1 cellular context compared by ENCODE assay signal in the genomic region with DNA sequence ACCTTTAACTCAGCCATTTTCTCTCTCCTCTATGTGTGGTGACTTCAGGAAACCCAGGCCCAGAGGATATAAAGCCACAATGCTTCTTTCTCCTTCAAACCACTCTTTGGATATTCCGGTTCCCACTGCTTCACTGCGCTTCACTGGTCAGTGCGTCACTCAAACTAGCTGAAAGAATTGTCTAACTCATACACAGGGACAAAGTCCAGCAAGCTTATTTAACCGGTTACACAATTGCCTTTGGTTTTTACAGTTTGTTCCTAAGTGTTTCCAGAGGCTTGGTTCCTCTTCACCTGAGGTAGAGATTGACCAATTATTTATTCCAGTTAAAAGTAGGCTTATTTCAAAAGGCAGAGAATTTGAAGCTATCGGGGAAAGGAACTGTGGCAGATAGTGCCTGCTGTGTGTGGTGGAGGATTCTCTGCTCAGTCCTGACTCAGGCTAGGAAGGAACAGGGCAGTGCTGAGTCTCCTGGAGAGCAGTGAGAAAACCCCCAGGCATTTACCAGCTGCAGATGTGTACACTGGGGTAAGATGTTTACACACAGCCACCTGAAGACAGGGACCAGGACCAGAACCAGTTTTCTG.
A peak's percentile ranks its signal among the peaks of the same experiment; 100 is the strongest.
TF ChIP-seq lines count a peak whose summit lies in the region.

HGD (minus strand) TSS at position 145 of the 587 bp plus-strand sequence; CDS start at position 17, 128 bp downstream.

TF ChIP-seq in HepG2, 621 proteins besides CTCF, POLR2A, EP300 and RAD21 (continued from another document and continues in another):
- TF ChIP-seq MTF1 (CRISPR knock-in tag; IDR thresholded peaks at IDR 0.05) (no peak), ZNF790 (CRISPR knock-in tag; IDR thresholded peaks at IDR 0.05; ENCODE audit: borderline replicate concordance) (no peak), IKZF4 (CRISPR knock-in tag; IDR thresholded peaks at IDR 0.05; ENCODE audit: borderline replicate concordance, low read depth, not compliant biosample characterization) (no peak), ZFP37 (CRISPR knock-in tag; IDR thresholded peaks at IDR 0.05; ENCODE audit: borderline replicate concordance) (no peak), ZNF580 (CRISPR knock-in tag; IDR thresholded peaks at IDR 0.05; ENCODE audit: borderline replicate concordance, low read depth) (peak; percentile 61; the same call in 1 of the 2 replicates), ZNF546 (CRISPR knock-in tag; conservative IDR thresholded peaks at IDR 0.05) (no peak), ZKSCAN8 (CRISPR knock-in tag; IDR thresholded peaks at IDR 0.05; ENCODE audit: borderline replicate concordance) (peak; percentile 84), RARG (CRISPR knock-in tag; IDR thresholded peaks at IDR 0.05; ENCODE audit: low read depth) (no peak), THAP9 (CRISPR knock-in tag; IDR thresholded peaks at IDR 0.05; ENCODE audit: borderline replicate concordance) (no peak), MIER3 (CRISPR knock-in tag; IDR thresholded peaks at IDR 0.05; ENCODE audit: borderline replicate concordance) (peak; percentile 80; the same call in 1 of the 2 replicates), ZNF256 (CRISPR knock-in tag; conservative IDR thresholded peaks at IDR 0.05) (no peak), EHMT2 (IDR thresholded peaks at IDR 0.05; ENCODE audit: borderline replicate concordance, low read depth, low read length) (no peak), HCFC1 (IDR thresholded peaks at IDR 0.05; ENCODE audit: low read depth, low read length) (no peak), ZNF549 (CRISPR knock-in tag; IDR thresholded peaks at IDR 0.05) (no peak), ZNF205 (CRISPR knock-in tag; IDR thresholded peaks at IDR 0.05) (peak; percentile 43; the same call in 1 of the 2 replicates), SIN3B (IDR thresholded peaks at IDR 0.05; ENCODE audit: low read length) (no peak), ZBTB3 (CRISPR knock-in tag; IDR thresholded peaks at IDR 0.05; ENCODE audit: borderline replicate concordance, low read depth) (no peak; the same call in 1 of the 2 replicates), ATM (IDR thresholded peaks at IDR 0.05; ENCODE audit: borderline replicate concordance) (peak; percentile 98), ZSCAN12 (CRISPR knock-in tag; IDR thresholded peaks at IDR 0.05) (no peak), ZNF510 (CRISPR knock-in tag; IDR thresholded peaks at IDR 0.05; ENCODE audit: low read depth) (no peak), ZNF503 (CRISPR knock-in tag; IDR thresholded peaks at IDR 0.05) (no peak), CCDC6 (CRISPR knock-in tag; IDR thresholded peaks at IDR 0.05) (no peak), ZNF30 (CRISPR knock-in tag; IDR thresholded peaks at IDR 0.05) (no peak), ZNF850 (CRISPR knock-in tag; conservative IDR thresholded peaks at IDR 0.05) (no peak), U2AF2 (IDR thresholded peaks at IDR 0.05; ENCODE audit: low read depth, low read length) (no peak), ZNF703 (CRISPR knock-in tag; IDR thresholded peaks at IDR 0.05; ENCODE audit: borderline replicate concordance) (no peak), ZNF660 (CRISPR knock-in tag; IDR thresholded peaks at IDR 0.05; ENCODE audit: borderline replicate concordance, low read depth) (no peak), ZNF17 (CRISPR knock-in tag; IDR thresholded peaks at IDR 0.05) (no peak)
- TF ChIP-seq, protein P1, sequence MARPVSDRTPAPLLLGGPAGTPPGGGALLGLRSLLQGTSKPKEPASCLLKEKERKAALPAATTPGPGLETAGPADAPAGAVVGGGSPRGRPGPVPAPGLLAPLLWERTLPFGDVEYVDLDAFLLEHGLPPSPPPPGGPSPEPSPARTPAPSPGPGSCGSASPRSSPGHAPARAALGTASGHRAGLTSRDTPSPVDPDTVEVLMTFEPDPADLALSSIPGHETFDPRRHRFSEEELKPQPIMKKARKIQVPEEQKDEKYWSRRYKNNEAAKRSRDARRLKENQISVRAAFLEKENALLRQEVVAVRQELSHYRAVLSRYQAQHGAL (CRISPR knock-in tag; IDR thresholded peaks at IDR 0.05; ENCODE audit: not compliant biosample characterization) = no peak
- TF ChIP-seq, protein P2, sequence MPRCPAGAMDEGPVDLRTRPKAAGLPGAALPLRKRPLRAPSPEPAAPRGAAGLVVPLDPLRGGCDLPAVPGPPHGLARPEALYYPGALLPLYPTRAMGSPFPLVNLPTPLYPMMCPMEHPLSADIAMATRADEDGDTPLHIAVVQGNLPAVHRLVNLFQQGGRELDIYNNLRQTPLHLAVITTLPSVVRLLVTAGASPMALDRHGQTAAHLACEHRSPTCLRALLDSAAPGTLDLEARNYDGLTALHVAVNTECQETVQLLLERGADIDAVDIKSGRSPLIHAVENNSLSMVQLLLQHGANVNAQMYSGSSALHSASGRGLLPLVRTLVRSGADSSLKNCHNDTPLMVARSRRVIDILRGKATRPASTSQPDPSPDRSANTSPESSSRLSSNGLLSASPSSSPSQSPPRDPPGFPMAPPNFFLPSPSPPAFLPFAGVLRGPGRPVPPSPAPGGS (CRISPR knock-in tag; IDR thresholded peaks at IDR 0.05) = no peak
- TF ChIP-seq, protein P3, sequence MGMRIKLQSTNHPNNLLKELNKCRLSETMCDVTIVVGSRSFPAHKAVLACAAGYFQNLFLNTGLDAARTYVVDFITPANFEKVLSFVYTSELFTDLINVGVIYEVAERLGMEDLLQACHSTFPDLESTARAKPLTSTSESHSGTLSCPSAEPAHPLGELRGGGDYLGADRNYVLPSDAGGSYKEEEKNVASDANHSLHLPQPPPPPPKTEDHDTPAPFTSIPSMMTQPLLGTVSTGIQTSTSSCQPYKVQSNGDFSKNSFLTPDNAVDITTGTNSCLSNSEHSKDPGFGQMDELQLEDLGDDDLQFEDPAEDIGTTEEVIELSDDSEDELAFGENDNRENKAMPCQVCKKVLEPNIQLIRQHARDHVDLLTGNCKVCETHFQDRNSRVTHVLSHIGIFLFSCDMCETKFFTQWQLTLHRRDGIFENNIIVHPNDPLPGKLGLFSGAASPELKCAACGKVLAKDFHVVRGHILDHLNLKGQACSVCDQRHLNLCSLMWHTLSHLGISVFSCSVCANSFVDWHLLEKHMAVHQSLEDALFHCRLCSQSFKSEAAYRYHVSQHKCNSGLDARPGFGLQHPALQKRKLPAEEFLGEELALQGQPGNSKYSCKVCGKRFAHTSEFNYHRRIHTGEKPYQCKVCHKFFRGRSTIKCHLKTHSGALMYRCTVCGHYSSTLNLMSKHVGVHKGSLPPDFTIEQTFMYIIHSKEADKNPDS (CRISPR knock-in tag; IDR thresholded peaks at IDR 0.05) = no peak
- TF ChIP-seq, protein P4, sequence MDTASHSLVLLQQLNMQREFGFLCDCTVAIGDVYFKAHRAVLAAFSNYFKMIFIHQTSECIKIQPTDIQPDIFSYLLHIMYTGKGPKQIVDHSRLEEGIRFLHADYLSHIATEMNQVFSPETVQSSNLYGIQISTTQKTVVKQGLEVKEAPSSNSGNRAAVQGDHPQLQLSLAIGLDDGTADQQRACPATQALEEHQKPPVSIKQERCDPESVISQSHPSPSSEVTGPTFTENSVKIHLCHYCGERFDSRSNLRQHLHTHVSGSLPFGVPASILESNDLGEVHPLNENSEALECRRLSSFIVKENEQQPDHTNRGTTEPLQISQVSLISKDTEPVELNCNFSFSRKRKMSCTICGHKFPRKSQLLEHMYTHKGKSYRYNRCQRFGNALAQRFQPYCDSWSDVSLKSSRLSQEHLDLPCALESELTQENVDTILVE (CRISPR knock-in tag; IDR thresholded peaks at IDR 0.05) = peak; percentile 81
- TF ChIP-seq, protein P5, sequence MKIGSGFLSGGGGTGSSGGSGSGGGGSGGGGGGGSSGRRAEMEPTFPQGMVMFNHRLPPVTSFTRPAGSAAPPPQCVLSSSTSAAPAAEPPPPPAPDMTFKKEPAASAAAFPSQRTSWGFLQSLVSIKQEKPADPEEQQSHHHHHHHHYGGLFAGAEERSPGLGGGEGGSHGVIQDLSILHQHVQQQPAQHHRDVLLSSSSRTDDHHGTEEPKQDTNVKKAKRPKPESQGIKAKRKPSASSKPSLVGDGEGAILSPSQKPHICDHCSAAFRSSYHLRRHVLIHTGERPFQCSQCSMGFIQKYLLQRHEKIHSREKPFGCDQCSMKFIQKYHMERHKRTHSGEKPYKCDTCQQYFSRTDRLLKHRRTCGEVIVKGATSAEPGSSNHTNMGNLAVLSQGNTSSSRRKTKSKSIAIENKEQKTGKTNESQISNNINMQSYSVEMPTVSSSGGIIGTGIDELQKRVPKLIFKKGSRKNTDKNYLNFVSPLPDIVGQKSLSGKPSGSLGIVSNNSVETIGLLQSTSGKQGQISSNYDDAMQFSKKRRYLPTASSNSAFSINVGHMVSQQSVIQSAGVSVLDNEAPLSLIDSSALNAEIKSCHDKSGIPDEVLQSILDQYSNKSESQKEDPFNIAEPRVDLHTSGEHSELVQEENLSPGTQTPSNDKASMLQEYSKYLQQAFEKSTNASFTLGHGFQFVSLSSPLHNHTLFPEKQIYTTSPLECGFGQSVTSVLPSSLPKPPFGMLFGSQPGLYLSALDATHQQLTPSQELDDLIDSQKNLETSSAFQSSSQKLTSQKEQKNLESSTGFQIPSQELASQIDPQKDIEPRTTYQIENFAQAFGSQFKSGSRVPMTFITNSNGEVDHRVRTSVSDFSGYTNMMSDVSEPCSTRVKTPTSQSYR (CRISPR knock-in tag; IDR thresholded peaks at IDR 0.05; ENCODE audit: borderline replicate concordance) = no peak
- TF ChIP-seq, protein P6, sequence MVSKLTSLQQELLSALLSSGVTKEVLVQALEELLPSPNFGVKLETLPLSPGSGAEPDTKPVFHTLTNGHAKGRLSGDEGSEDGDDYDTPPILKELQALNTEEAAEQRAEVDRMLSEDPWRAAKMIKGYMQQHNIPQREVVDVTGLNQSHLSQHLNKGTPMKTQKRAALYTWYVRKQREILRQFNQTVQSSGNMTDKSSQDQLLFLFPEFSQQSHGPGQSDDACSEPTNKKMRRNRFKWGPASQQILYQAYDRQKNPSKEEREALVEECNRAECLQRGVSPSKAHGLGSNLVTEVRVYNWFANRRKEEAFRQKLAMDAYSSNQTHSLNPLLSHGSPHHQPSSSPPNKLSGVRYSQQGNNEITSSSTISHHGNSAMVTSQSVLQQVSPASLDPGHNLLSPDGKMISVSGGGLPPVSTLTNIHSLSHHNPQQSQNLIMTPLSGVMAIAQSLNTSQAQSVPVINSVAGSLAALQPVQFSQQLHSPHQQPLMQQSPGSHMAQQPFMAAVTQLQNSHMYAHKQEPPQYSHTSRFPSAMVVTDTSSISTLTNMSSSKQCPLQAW (CRISPR knock-in tag; IDR thresholded peaks at IDR 0.05) = peak; percentile 85
- TF ChIP-seq, protein P7, sequence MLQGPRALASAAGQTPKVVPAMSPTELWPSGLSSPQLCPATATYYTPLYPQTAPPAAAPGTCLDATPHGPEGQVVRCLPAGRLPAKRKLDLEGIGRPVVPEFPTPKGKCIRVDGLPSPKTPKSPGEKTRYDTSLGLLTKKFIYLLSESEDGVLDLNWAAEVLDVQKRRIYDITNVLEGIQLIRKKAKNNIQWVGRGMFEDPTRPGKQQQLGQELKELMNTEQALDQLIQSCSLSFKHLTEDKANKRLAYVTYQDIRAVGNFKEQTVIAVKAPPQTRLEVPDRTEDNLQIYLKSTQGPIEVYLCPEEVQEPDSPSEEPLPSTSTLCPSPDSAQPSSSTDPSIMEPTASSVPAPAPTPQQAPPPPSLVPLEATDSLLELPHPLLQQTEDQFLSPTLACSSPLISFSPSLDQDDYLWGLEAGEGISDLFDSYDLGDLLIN (CRISPR knock-in tag; IDR thresholded peaks at IDR 0.05; ENCODE audit: borderline replicate concordance) = no peak
- TF ChIP-seq, protein P8, sequence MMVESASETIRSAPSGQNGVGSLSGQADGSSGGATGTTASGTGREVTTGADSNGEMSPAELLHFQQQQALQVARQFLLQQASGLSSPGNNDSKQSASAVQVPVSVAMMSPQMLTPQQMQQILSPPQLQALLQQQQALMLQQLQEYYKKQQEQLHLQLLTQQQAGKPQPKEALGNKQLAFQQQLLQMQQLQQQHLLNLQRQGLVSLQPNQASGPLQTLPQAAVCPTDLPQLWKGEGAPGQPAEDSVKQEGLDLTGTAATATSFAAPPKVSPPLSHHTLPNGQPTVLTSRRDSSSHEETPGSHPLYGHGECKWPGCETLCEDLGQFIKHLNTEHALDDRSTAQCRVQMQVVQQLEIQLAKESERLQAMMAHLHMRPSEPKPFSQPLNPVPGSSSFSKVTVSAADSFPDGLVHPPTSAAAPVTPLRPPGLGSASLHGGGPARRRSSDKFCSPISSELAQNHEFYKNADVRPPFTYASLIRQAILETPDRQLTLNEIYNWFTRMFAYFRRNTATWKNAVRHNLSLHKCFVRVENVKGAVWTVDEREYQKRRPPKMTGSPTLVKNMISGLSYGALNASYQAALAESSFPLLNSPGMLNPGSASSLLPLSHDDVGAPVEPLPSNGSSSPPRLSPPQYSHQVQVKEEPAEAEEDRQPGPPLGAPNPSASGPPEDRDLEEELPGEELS (CRISPR knock-in tag; IDR thresholded peaks at IDR 0.05) = peak; percentile 64
